Comparison of ENCODE assay signal across 8 cellular contexts in the genomic region with DNA sequence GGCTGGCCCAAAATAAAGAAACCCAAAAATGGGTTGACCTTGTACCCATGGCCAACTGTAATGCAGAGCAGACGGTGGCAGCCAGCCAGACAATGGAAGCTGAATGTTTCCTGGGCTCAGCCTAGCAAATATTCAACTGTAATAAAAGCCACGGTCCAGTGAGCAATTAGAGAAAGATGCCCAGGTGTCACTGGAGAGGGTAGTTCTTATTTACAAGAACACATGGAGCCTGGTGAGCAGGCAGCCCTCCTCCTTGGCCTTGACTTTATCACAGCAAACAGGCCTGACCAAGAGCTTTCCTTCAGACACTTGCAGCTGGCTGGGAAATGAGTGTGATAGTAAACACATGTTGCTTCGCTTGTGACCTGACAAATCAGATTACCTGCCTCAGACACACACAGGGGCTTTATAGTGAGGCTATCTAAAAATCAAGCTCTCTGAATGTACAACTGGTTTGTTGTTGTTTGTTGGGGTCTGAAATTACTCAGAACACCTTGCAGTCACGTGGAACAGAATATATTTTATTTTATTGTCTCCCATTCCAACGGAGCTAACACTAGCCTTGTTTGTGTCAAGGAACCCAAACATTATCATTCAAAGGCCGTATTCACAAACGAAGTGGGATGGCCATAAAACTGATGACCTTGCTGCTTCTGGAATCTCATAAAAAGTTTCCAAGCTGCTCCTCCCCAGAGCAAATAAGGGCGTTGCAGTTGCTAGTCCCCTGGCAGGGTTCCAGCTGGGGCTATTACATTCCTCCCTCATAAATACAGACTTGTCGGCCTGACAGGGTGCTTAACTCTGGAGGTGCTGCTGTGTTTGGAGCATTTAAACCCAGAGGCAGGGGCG.
A peak's percentile ranks its signal among the peaks of the same experiment; 100 is the strongest.
DNase-seq lines count a peak whose midpoint lies in the region; ATAC-seq and TF ChIP-seq lines count a peak whose summit lies in the region.

No MANE protein-coding gene starts in this region.

- no TSS peak for BruUV-seq in mammary epithelial cell (replicated peaks; lab: Mats Ljungman, UMichigan)

- 70% methylated on average over 10 of the region's 10 CpGs for WGBS in mammary epithelial cell (ENCODE audit: low coverage, missing lambda C conversion rate)

- no peak overlapping the region for H3K9ac ChIP-seq in mammary epithelial cell (ENCODE audit: insufficient read depth, low read length)

- H3K4me3 Mint-ChIP-seq in mesothelial cell of epicardium, result peak overlapping the region; percentile 11
- no peak overlapping the region for H3K4me3 Mint-ChIP-seq in activated T-helper 17 cell treated with anti-CD3 and anti-CD28 coated beads, Interleukin-2, amount 50 U/mL, for 72 hours

- H3K4me1 Mint-ChIP-seq in mesothelial cell of epicardium, result peaks cover 56% of the 10 kb centered on the region
- H3K4me1 Mint-ChIP-seq in activated T-helper 17 cell treated with anti-CD3 and anti-CD28 coated beads, Interleukin-2, amount 50 U/mL, for 72 hours, result no peaks in the 10 kb centered on the region

- H3K36me3 ChIP-seq in mammary epithelial cell (ENCODE audit: insufficient read depth, low read length), result no peaks in the 10 kb centered on the region

- DNase-seq in DMS79 treated with DMSO at 0.1 percent for 48 hours (lab: John Stamatoyannopoulos, UW), result peak; percentile 95
- DNase-seq in NCI-H2171 treated with DMSO at 0.1 percent for 48 hours (lab: John Stamatoyannopoulos, UW), result peak; percentile 95
- DNase-seq in mammary epithelial cell, result peak; percentile 60
- DNase-seq in mesothelial cell of epicardium (ENCODE audit: low spot score in 2 of 2, unreplicated experiment in 2 of 2), result peak; percentile 83 to 87
- no peak for DNase-seq in SKM-1 treated with dmso at 0.1 percent for 144 hours (lab: John Stamatoyannopoulos, UW; ENCODE audit: unreplicated experiment)

- no peak overlapping the region for H3K4me3 ChIP-seq in mammary epithelial cell (replicated peaks in 1 of 3; ENCODE audit: insufficient read depth in 1 of 3, low read depth in 2 of 3, low read length in 3 of 3)

- H4K20me1 ChIP-seq in mammary epithelial cell (ENCODE audit: insufficient read depth, low read length), result no peaks in the 10 kb centered on the region

- intact Hi-C loops in mammary epithelial cell (cut with micrococcal nuclease), result loop anchor here (5.0 kb wide), 1 partner anchor 286 kb away; no protein-coding TSS in a partner anchor

- no peak for TF ChIP-seq CTCF in mammary epithelial cell (conservative IDR thresholded peaks at IDR 0.05 in 1 of 2, IDR thresholded peaks at IDR 0.05 in 1 of 2; ENCODE audit: extremely low read depth in 1 of 2, insufficient read depth in 1 of 2, low read depth in 1 of 2, low read length in 2 of 2)
- TF ChIP-seq CTCF in mesothelial cell of epicardium (IDR thresholded peaks at IDR 0.05; ENCODE audit: unreplicated experiment), result no peak

- in situ Hi-C loops in mammary epithelial cell (cut with MboI; ENCODE audit: low sequenced_read_pairs in 2 of 2), result no loop called here

- ATAC-seq in HG02588 (IDR thresholded peaks at IDR 0.05; ENCODE audit: unreplicated experiment), result no peak
- no peak for ATAC-seq in HG03108 (IDR thresholded peaks at IDR 0.05; ENCODE audit: unreplicated experiment)
- ATAC-seq in activated T-helper 17 cell treated with anti-CD3 and anti-CD28 coated beads, Interleukin-2, amount 50 U/mL, for 72 hours (replicated peaks), result no peak

- no peaks in the 10 kb centered on the region for H3K27me3 Mint-ChIP-seq in mesothelial cell of epicardium (ENCODE audit: low read depth)
- no peaks in the 10 kb centered on the region for H3K27me3 Mint-ChIP-seq in activated T-helper 17 cell treated with anti-CD3 and anti-CD28 coated beads, Interleukin-2, amount 50 U/mL, for 72 hours

- dilution Hi-C loops in mammary epithelial cell (cut with HindIII; ENCODE audit: low sequenced_read_pairs), result no loop called here

- peaks cover 3% of the 10 kb centered on the region for H3K36me3 Mint-ChIP-seq in mesothelial cell of epicardium
- H3K36me3 Mint-ChIP-seq in activated T-helper 17 cell treated with anti-CD3 and anti-CD28 coated beads, Interleukin-2, amount 50 U/mL, for 72 hours (ENCODE audit: low read depth), result no peaks in the 10 kb centered on the region

- no peaks in the 10 kb centered on the region for H3K4me1 ChIP-seq in mammary epithelial cell (ENCODE audit: insufficient read depth, low read length)

- CTCF ChIA-PET in mammary epithelial cell (lab: Charles Lee; ENCODE audit: low non-redundant PET), result no interaction called here

- H2AFZ ChIP-seq in mammary epithelial cell (ENCODE audit: low read depth, low read length), result no peak overlapping the region

- H3K27ac Mint-ChIP-seq in mesothelial cell of epicardium, result peak overlapping the region; percentile 89
- H3K27ac Mint-ChIP-seq in activated T-helper 17 cell treated with anti-CD3 and anti-CD28 coated beads, Interleukin-2, amount 50 U/mL, for 72 hours, result no peak overlapping the region

- H3K27me3 ChIP-seq in mammary epithelial cell (ENCODE audit: insufficient read depth, low read length), result no peaks in the 10 kb centered on the region

- no peak overlapping the region for H3K27ac ChIP-seq in mammary epithelial cell (ENCODE audit: insufficient read depth, low read depth, low read length)

- H3K9me3 Mint-ChIP-seq in mesothelial cell of epicardium, result no peaks in the 10 kb centered on the region
- no peaks in the 10 kb centered on the region for H3K9me3 Mint-ChIP-seq in activated T-helper 17 cell treated with anti-CD3 and anti-CD28 coated beads, Interleukin-2, amount 50 U/mL, for 72 hours

- H3K9me3 ChIP-seq in mammary epithelial cell (replicated peaks; ENCODE audit: insufficient read depth, low read length), result no peaks in the 10 kb centered on the region

- no peak overlapping the region for H3K4me2 ChIP-seq in mammary epithelial cell (ENCODE audit: insufficient read depth, low read depth, low read length)

- no peaks in the 10 kb centered on the region for H3K79me2 ChIP-seq in mammary epithelial cell (ENCODE audit: insufficient read depth, low read length)
